In the genomic region with DNA sequence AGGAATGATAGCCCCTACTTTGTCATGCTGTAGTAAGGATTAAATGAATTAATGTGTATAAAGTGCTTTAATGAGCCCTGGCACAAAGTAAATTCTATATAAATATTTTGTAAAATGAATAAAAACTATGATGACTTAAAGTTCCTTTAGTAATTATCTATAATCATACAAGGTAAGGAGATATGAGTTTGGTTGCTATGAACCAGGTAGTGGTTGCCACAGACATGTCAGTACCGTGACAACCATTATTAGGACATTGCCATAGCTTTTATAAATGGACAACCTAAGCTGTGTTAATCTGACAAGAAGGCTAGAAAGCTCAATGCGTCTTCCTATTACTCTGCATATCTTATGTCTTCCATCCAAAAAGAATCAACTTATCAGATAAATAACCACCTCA, we compare ENCODE assay signal across 11 cellular contexts. TPM values are rescaled to one million over a fixed set of nuclear protein-coding genes. Genes with fewer than 3 reads are reported as not detected.
"Had no signal": no experiment of that assay in that cellular context is flagged by ENCODE, and none has a peak within 500 bp of the region (broad histone marks: within the 10 kb centered on the region; RNA-seq: fewer than 3 reads in every experiment).

TSS of gene ARL13A (plus strand) at position 301 of the 400 bp plus-strand sequence. CDS start 3,982 bp downstream, outside the sequence.

- DNase-seq: GM23248, GOT3, H7, H9, HCEC 1CT, HFFc6 had no signal

- H3K27ac ChIP-seq: GM23248 had no signal

- H3K9ac ChIP-seq: GM23248 had no signal

- H3K9me3 ChIP-seq: HAP-1 had no signal

- H3K4me3 ChIP-seq: GM23248, GM23338, HAP-1 had no signal

- H3K4me2 ChIP-seq: GM23338 had no signal

- H3K4me1 ChIP-seq: HAP-1 had no signal

- ATAC-seq: GM23338, HCT116 had no signal

- H2AFZ ChIP-seq: GM23248, GM23338 had no signal

- H3K36me3 ChIP-seq: HAP-1 had no signal

RNA-seq across cellular contexts. Expression of gene ARL13A, which starts in this region (rescaled TPM):
- total RNA-seq: GM23248, GM23338, H1, H4, H7, H9, HFFc6 had no signal
- polyA plus RNA-seq: GM23248, GM23338, H1 had no signal
